ENCODE assay signal across 23 cellular contexts in genomic region chr20:21633829-21634228, GRCh38.
DNase-seq lines count a peak whose midpoint lies in the region; ATAC-seq and TF ChIP-seq lines count a peak whose summit lies in the region.
"Had no signal": no experiment of that assay in that cellular context is flagged by ENCODE, and none has a peak within 500 bp of the region (broad histone marks: within the 10 kb centered on the region; RNA-seq: fewer than 3 reads in every experiment).

No MANE protein-coding gene starts in this region.

- CTCF ChIA-PET in OCI-LY7 (lab: Charles Lee; ENCODE audit: unreplicated experiment): no interaction called here
- CTCF ChIA-PET in PC-3 (lab: Charles Lee): no interaction called here
- CTCF ChIA-PET in MCF 10A (lab: Yijun Ruan, JAX): interaction anchor here (0.9 to 2.4 kb wide), 4 partner anchors 18 to 1040 kb away, joined by 3 to 9 read pairs (median 4); no protein-coding TSS in a partner anchor

- peaks cover 33% of the 10 kb centered on the region for H3K27me3 Mint-ChIP-seq in MCF 10A (ENCODE audit: insufficient read depth, unreplicated experiment)

- ATAC-seq in PC-3: no peak
- no peak for ATAC-seq in GM21529 (IDR thresholded peaks at IDR 0.05; ENCODE audit: unreplicated experiment)
- ATAC-seq: GM12878 had no signal

- no peaks in the 10 kb centered on the region for H3K4me1 Mint-ChIP-seq in MCF 10A (ENCODE audit: insufficient read depth, unreplicated experiment)
- H3K4me1 Mint-ChIP-seq: CD14-positive monocyte; CD4-positive, alpha-beta memory T cell; CD4-positive, CD25-positive, alpha-beta regulatory T cell; CD8-positive, alpha-beta memory T cell had no signal

- H3K9ac ChIP-seq in BLaER1 (peak overlapping the region; percentile 16; the same call in 1 of the 2 replicates), PC-3 (ENCODE audit: low read length) (no peak overlapping the region)
- H3K9ac ChIP-seq in BLaER1 treated with 17β-estradiol and CSF1 and Interleukin-3, amounts not matched to agents 10 nM and 100 nM: peak overlapping the region in 2 of 11 experiments; percentile 27 to 44; a peak in 4 of 22 replicates

- no peaks in the 10 kb centered on the region for H3K79me2 ChIP-seq in OCI-LY7 (ENCODE audit: insufficient read depth, low read depth, low read length)
- H3K79me2 ChIP-seq in PC-3 (ENCODE audit: low read length): no peaks in the 10 kb centered on the region

- no peaks in the 10 kb centered on the region for H3F3A ChIP-seq in PC-3 (ENCODE audit: low read length, unreplicated experiment)

- 0 out of 2 replicates have a peak, but pooled peaks cover 3% of the 10 kb centered on the region for H3K9me3 ChIP-seq in BLaER1
- peaks cover 0 to 9% (median 0%) of the 10 kb centered on the region in 11 experiments; a peak in 2 of 22 replicates for H3K9me3 ChIP-seq in BLaER1 treated with 17β-estradiol and CSF1 and Interleukin-3, amounts not matched to agents 10 nM and 100 nM (replicated peaks in 1 of 11)
- H3K9me3 ChIP-seq in OCI-LY7 (ENCODE audit: low read length): no peaks in the 10 kb centered on the region
- H3K9me3 ChIP-seq in PC-3 (ENCODE audit: low read length): no peaks in the 10 kb centered on the region
- H3K9me3 ChIP-seq: BE2C had no signal

- H3K27ac ChIP-seq in BLaER1: peak overlapping the region; percentile 90
- peak overlapping the region in 8 of 11 experiments; percentile 37 to 88 (median 78); a peak in 15 of 22 replicates for H3K27ac ChIP-seq in BLaER1 treated with 17β-estradiol and CSF1 and Interleukin-3, amounts not matched to agents 10 nM and 100 nM
- no peak overlapping the region for H3K27ac ChIP-seq in OCI-LY7 (ENCODE audit: low read depth, low read length, poor library complexity, severe bottlenecking)
- no peak overlapping the region for H3K27ac ChIP-seq in PC-3 (ENCODE audit: low read length)

- TF ChIP-seq CTCF in OCI-LY7 (conservative IDR thresholded peaks at IDR 0.05; ENCODE audit: low read length): no peak
- no peak for TF ChIP-seq CTCF in PC-3 (conservative IDR thresholded peaks at IDR 0.05; ENCODE audit: low read depth, low read length)
- TF ChIP-seq CTCF in MCF 10A (IDR thresholded peaks at IDR 0.05; ENCODE audit: unreplicated experiment): no peak

- H3K4me3 ChIP-seq in BLaER1 (no peak overlapping the region), OCI-LY7 (ENCODE audit: low read depth, low read length, poor library complexity, severe bottlenecking) (no peak overlapping the region), PC-3 (ENCODE audit: low read length) (no peak overlapping the region)
- H3K4me3 ChIP-seq in BLaER1 treated with 17β-estradiol and CSF1 and Interleukin-3, amounts not matched to agents 10 nM and 100 nM: no peak overlapping the region
- H3K4me3 ChIP-seq: GM12878 had no signal

- H2AFZ ChIP-seq in OCI-LY7 (ENCODE audit: low read length) (peak overlapping the region; percentile 87; the same call in 1 of the 2 replicates), PC-3 (ENCODE audit: low read length) (no peak overlapping the region)

- H3K9me3 Mint-ChIP-seq in MCF 10A (ENCODE audit: unreplicated experiment): no peaks in the 10 kb centered on the region

- peak; percentile 14 for DNase-seq in OCI-LY7 (ENCODE audit: low spot score)
- no peak for DNase-seq in PC-3
- no peak for DNase-seq in MCF 10A (ENCODE audit: unreplicated experiment)
- DNase-seq: 8988T; ACHN; BE2C; C1 segment of cervical spinal cord; CD4-positive, alpha-beta memory T cell; CD4-positive, CD25-positive, alpha-beta regulatory T cell; CD8-positive, alpha-beta memory T cell; COR-L47; DMS 273 treated with DMSO at 0.1 percent for 48 hours; DMS153; DMS53; DMS79; DND-41; EL; GDM1 had no signal

- H3K27ac Mint-ChIP-seq in MCF 10A (ENCODE audit: low read depth, unreplicated experiment): no peak overlapping the region
- H3K27ac Mint-ChIP-seq: CD14-positive monocyte; CD4-positive, alpha-beta memory T cell; CD4-positive, CD25-positive, alpha-beta regulatory T cell; CD8-positive, alpha-beta memory T cell had no signal

- H3K27me3 ChIP-seq in BLaER1: no peaks in the 10 kb centered on the region
- H3K27me3 ChIP-seq in BLaER1 treated with 17β-estradiol and CSF1 and Interleukin-3, amounts not matched to agents 10 nM and 100 nM: no peaks in the 10 kb centered on the region
- peaks cover 11% of the 10 kb centered on the region; the same call in 1 of the 2 replicates for H3K27me3 ChIP-seq in PC-3 (ENCODE audit: low read length)
- H3K27me3 ChIP-seq: BE2C had no signal

- H3K4me2 ChIP-seq in BLaER1 (peak overlapping the region; percentile 89), OCI-LY7 (ENCODE audit: low read length) (peak overlapping the region; percentile 3; the same call in 1 of the 2 replicates), PC-3 (ENCODE audit: low read length) (no peak overlapping the region)
- H3K4me2 ChIP-seq in BLaER1 treated with 17β-estradiol and CSF1 and Interleukin-3, amounts not matched to agents 10 nM and 100 nM: peak overlapping the region in 10 of 11 experiments; percentile 69 to 86 (median 78); a peak in 19 of 22 replicates

- H3K36me3 Mint-ChIP-seq in MCF 10A (ENCODE audit: insufficient read depth, unreplicated experiment): peaks cover 5% of the 10 kb centered on the region
- H3K36me3 Mint-ChIP-seq: CD14-positive monocyte; CD4-positive, alpha-beta memory T cell; CD4-positive, CD25-positive, alpha-beta regulatory T cell; CD8-positive, alpha-beta memory T cell had no signal

- H4K20me1 ChIP-seq in BLaER1 (no peaks in the 10 kb centered on the region), OCI-LY7 (ENCODE audit: insufficient read depth, low read length) (no peaks in the 10 kb centered on the region), PC-3 (ENCODE audit: low read length) (no peaks in the 10 kb centered on the region)
- H4K20me1 ChIP-seq in BLaER1 treated with 17β-estradiol and CSF1 and Interleukin-3, amounts not matched to agents 10 nM and 100 nM: 0 out of 22 replicates have a peak, but pooled peaks cover 0 to 3% (median 0%) of the 10 kb centered on the region in 11 experiments

- no peak overlapping the region for H3K4me3 Mint-ChIP-seq in MCF 10A (ENCODE audit: unreplicated experiment)
- H3K4me3 Mint-ChIP-seq: CD14-positive monocyte; CD4-positive, alpha-beta memory T cell; CD4-positive, CD25-positive, alpha-beta regulatory T cell; CD8-positive, alpha-beta memory T cell had no signal

- BruUV-seq in OCI-LY7 (replicated peaks; lab: Mats Ljungman, UMichigan) (no TSS peak), PC-3 (replicated peaks; lab: Mats Ljungman, UMichigan) (no TSS peak), MCF 10A (replicated peaks; lab: Mats Ljungman, UMichigan) (no TSS peak)

- H3K9me2 ChIP-seq in OCI-LY7 (ENCODE audit: insufficient read depth, low read length): no peaks in the 10 kb centered on the region
- H3K9me2 ChIP-seq in PC-3 (replicated peaks; ENCODE audit: low read length): no peaks in the 10 kb centered on the region

- POLR2A ChIA-PET in OCI-LY7 (lab: Charles Lee) (interaction anchor here (1.2 kb wide), 1 partner anchor 11 kb away, joined by 6 read pairs; no protein-coding TSS in a partner anchor), PC-3 (lab: Charles Lee; ENCODE audit: unreplicated experiment) (no interaction called here), MCF 10A (lab: Yijun Ruan, JAX) (no interaction called here)

- intact Hi-C loops in OCI-LY7 (cut with micrococcal nuclease; ENCODE audit: unreplicated experiment): no loop called here
- intact Hi-C loops in PC-3 (cut with micrococcal nuclease): no loop called here
- intact Hi-C loops in MCF 10A (cut with micrococcal nuclease): no loop called here

- H3K36me3 ChIP-seq in BLaER1 (no peaks in the 10 kb centered on the region), OCI-LY7 (ENCODE audit: insufficient read depth, low read length) (no peaks in the 10 kb centered on the region), PC-3 (ENCODE audit: low read depth, low read length) (no peaks in the 10 kb centered on the region)
- H3K36me3 ChIP-seq in BLaER1 treated with 17β-estradiol and CSF1 and Interleukin-3, amounts not matched to agents 10 nM and 100 nM: no peaks in the 10 kb centered on the region
- H3K36me3 ChIP-seq: BE2C had no signal

- H3K4me1 ChIP-seq in BLaER1: peaks cover 62% of the 10 kb centered on the region
- peaks cover 40 to 61% (median 60%) of the 10 kb centered on the region in 10 experiments for H3K4me1 ChIP-seq in BLaER1 treated with 17β-estradiol and CSF1 and Interleukin-3, amounts not matched to agents 10 nM and 100 nM
- H3K4me1 ChIP-seq in OCI-LY7 (ENCODE audit: insufficient read depth, low read length, poor library complexity, severe bottlenecking): peaks cover 44% of the 10 kb centered on the region
- no peaks in the 10 kb centered on the region for H3K4me1 ChIP-seq in PC-3 (ENCODE audit: insufficient read depth, low read length)
- H3K4me1 ChIP-seq: BE2C had no signal

Comparison
In these comparisons a context has a peak if more than half of its experiments do, and no peak if none do; other contexts are left out.
1. H3K27ac ChIP-seq: peak in BLaER1 (single experiment) and BLaER1 treated with 17β-estradiol and CSF1 and Interleukin-3, amounts not matched to agents 10 nM and 100 nM (8 of 11); none in OCI-LY7 (single experiment) and PC-3 (single experiment).